ENCODE assay signal across 6 cellular contexts in genomic region chr17:61624951-61625350, GRCh38.
"Had no signal": no experiment of that assay in that cellular context is flagged by ENCODE, and none has a peak within 500 bp of the region (broad histone marks: within the 10 kb centered on the region; RNA-seq: fewer than 3 reads in every experiment).

No MANE protein-coding gene starts in this region.

- FAIRE-seq: GM12891, GM12892, GM18507, GM19239 had no signal

- DNase-seq: GDM1, GF-D8 had no signal
